ENCODE assay signal across 16 cellular contexts in the genomic region with DNA sequence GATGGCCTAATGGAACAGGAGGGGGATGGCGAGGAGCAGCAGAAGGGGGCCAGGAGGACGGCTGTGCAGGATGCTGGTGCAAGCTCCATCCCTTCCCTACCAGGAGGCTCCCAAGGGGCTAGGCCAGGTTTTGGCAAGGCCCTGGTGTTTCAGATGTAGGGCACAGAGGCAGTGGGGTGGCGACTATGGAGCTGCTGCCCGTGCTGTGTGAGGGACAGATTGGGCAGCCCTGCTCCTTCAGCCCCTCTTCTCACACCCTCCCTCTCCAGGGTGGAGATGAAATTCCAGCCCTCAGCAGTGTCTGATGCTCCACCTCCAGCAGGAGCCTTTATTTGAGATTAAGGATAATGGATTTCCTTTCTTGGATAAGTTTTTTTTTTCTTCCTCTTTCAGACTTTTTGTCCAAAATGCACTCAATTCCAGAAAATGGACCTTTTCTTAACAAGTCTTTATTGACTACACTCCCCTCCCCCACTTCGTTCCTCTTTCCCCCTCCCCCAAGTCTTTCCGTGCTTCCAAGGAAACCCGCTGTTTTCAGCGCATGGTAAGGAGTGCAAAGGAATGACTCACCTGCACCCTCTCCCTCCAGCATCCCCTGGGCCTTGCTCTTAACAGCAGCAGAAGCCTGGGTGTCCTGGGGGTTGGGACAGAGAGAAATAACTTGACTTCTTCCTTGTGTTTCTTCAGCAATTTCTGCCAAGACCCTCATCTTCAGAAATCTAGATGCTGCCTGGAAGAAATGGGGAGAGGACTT.
A peak's percentile ranks its signal among the peaks of the same experiment; 100 is the strongest.
DNase-seq lines count a peak whose midpoint lies in the region; ATAC-seq, FAIRE-seq and TF ChIP-seq lines count a peak whose summit lies in the region.
"Had no signal": no experiment of that assay in that cellular context is flagged by ENCODE, and none has a peak within 500 bp of the region (broad histone marks: within the 10 kb centered on the region; RNA-seq: fewer than 3 reads in every experiment).

No MANE protein-coding gene starts in this region.

- TF ChIP-seq RAD21 in SK-N-SH (IDR thresholded peaks at IDR 0.05; ENCODE audit: low read length) = no peak

- no peak for ATAC-seq in HG02840 (IDR thresholded peaks at IDR 0.05; ENCODE audit: low FRiP score, unreplicated experiment)
- ATAC-seq in GM18868 (IDR thresholded peaks at IDR 0.05; ENCODE audit: unreplicated experiment) = no peak
- ATAC-seq in GM21825 (IDR thresholded peaks at IDR 0.05; ENCODE audit: unreplicated experiment) = no peak
- ATAC-seq: CD8-positive, alpha-beta T cell had no signal

- H3K4me1 ChIP-seq in SK-N-SH (ENCODE audit: control insufficient read depth in 1 of 2, insufficient read depth in 2 of 2, low read depth in 1 of 2, low read length in 1 of 2) (peaks cover 0 to 12% of the 10 kb centered on the region in 2 experiments; a peak in 1 of 4 replicates), trophoblast cell (ENCODE audit: control insufficient read depth in 1 of 2, insufficient read depth in 2 of 2, low read length in 2 of 2) (peaks cover 21 to 29% of the 10 kb centered on the region in 2 experiments)

- TF ChIP-seq CTCF in SK-N-SH (IDR thresholded peaks at IDR 0.05) = no peak

- peak overlapping the region; percentile 24 for H4K8ac ChIP-seq in trophoblast cell (ENCODE audit: low read depth, low read length)

- peak overlapping the region; percentile 10 for H3K4ac ChIP-seq in trophoblast cell (ENCODE audit: low read depth, low read length)

- DNase-seq in H54 (ENCODE audit: insufficient read length, low spot score) = peak; percentile 90
- DNase-seq in SK-N-SH = no peak
- DNase-seq in glomerular visceral epithelial cell (ENCODE audit: extremely low spot score) = peak; percentile 46
- peak; percentile 19 to 47 for DNase-seq in trophoblast cell
- no peak for DNase-seq in NCI-H1048 (lab: John Stamatoyannopoulos, UW)
- DNase-seq: activated CD4-positive, CD25-positive, alpha-beta regulatory T cell; activated CD8-positive, alpha-beta memory T cell treated with anti-CD3 and anti-CD28 coated beads, Interleukin-2, amount 50 U/mL, for 4 hours; activated naive CD4-positive, alpha-beta T cell treated with anti-CD3 and anti-CD28 coated beads, Interleukin-2, amount 10 ng/mL, durations not matched to agents 7 days and 5 days; CD8-positive, alpha-beta T cell; mammary epithelial cell; NCI-H2171; small intestine had no signal

- no peak overlapping the region for H4K12ac ChIP-seq in trophoblast cell (ENCODE audit: low read depth, low read length)

- peaks cover 12% of the 10 kb centered on the region for H3K79me1 ChIP-seq in trophoblast cell (ENCODE audit: low read length)

- no peak overlapping the region for H3K4me2 ChIP-seq in SK-N-SH
- no peak overlapping the region for H3K4me2 ChIP-seq in trophoblast cell (ENCODE audit: low read length)

- no peaks in the 10 kb centered on the region for H3K36me3 ChIP-seq in SK-N-SH (replicated peaks in 1 of 2; ENCODE audit: control insufficient read depth in 1 of 2, insufficient read depth in 2 of 2, low read length in 1 of 2)
- H3K36me3 ChIP-seq in trophoblast cell (ENCODE audit: control insufficient read depth in 1 of 2, insufficient read depth in 2 of 2, low read length in 2 of 2) = peaks cover 15 to 16% of the 10 kb centered on the region in 2 experiments

- H3K9me3 ChIP-seq in SK-N-SH (no peaks in the 10 kb centered on the region), trophoblast cell (ENCODE audit: insufficient read depth, low read depth, low read length) (no peaks in the 10 kb centered on the region)

- H3K27ac ChIP-seq in SK-N-SH (ENCODE audit: low read depth in 2 of 2, low read length in 1 of 2) (no peak overlapping the region), trophoblast cell (ENCODE audit: low read depth, low read length) (peak overlapping the region; percentile 69)

- no peak overlapping the region for H3K9ac ChIP-seq in SK-N-SH
- H3K9ac ChIP-seq in trophoblast cell (ENCODE audit: low read length) = no peak overlapping the region

- H3K4me3 ChIP-seq in SK-N-SH (ENCODE audit: low read depth in 2 of 2, low read length in 1 of 2) (no peak overlapping the region), trophoblast cell (ENCODE audit: low read depth, low read length) (no peak overlapping the region)

- POLR2A ChIA-PET in SK-N-SH (lab: Yijun Ruan, JAX) = no interaction called here

- no peaks in the 10 kb centered on the region for H3K9me2 ChIP-seq in SK-N-SH

- H3K14ac ChIP-seq in trophoblast cell (ENCODE audit: low read length) = peak overlapping the region; percentile 73

- no peak for TF ChIP-seq POLR2A in H54 (IDR thresholded peaks at IDR 0.05; ENCODE audit: low read depth, low read length)

- H4K91ac ChIP-seq in trophoblast cell (ENCODE audit: low read depth, low read length) = peak overlapping the region; percentile 90

- H2BK5ac ChIP-seq in trophoblast cell (ENCODE audit: low read depth, low read length, poor library complexity) = peak overlapping the region; percentile 53

- no peak for TF ChIP-seq EP300 in SK-N-SH (IDR thresholded peaks at IDR 0.05; ENCODE audit: borderline replicate concordance in 1 of 2, low read depth in 1 of 2, low read length in 1 of 2)

- H3K27me3 ChIP-seq in SK-N-SH (ENCODE audit: insufficient read depth) = no peaks in the 10 kb centered on the region
- no peaks in the 10 kb centered on the region for H3K27me3 ChIP-seq in trophoblast cell (ENCODE audit: insufficient read depth, low read length)

- H2BK12ac ChIP-seq in trophoblast cell (ENCODE audit: low read length) = peak overlapping the region; percentile 81

- H3K79me2 ChIP-seq in SK-N-SH (ENCODE audit: insufficient read depth) (no peaks in the 10 kb centered on the region), trophoblast cell (ENCODE audit: control insufficient read depth, insufficient read depth, low read length, poor library complexity) (no peaks in the 10 kb centered on the region)

- peak overlapping the region; percentile 46 for H2AK5ac ChIP-seq in trophoblast cell (ENCODE audit: low read length)

- no peaks in the 10 kb centered on the region for H3F3A ChIP-seq in SK-N-SH (replicated peaks; ENCODE audit: insufficient read depth)

- CTCF ChIA-PET in SK-N-SH (lab: Yijun Ruan, JAX) = interaction anchor here (1.3 to 1.6 kb wide), 3 partner anchors 19 to 53 kb away, joined by 4 to 5 read pairs (median 4); no protein-coding TSS in a partner anchor

- peak overlapping the region; percentile 37 for H2BK120ac ChIP-seq in trophoblast cell (ENCODE audit: insufficient read depth, low read length, poor library complexity)

- H2AFZ ChIP-seq in SK-N-SH (ENCODE audit: low read depth) (no peak overlapping the region), trophoblast cell (ENCODE audit: insufficient read depth, low read length, poor library complexity) (no peak overlapping the region)

- FAIRE-seq in H54 (lab: Jason Lieb, UNC) = peak; percentile 58
- FAIRE-seq: GM19239, small intestine had no signal

- H3K18ac ChIP-seq in trophoblast cell (ENCODE audit: low read length) = peak overlapping the region; percentile 54

- H3K23ac ChIP-seq in trophoblast cell (ENCODE audit: low read length) = no peak overlapping the region

- 78% methylated on average over 8 of the region's 8 CpGs for WGBS in SK-N-SH (ENCODE audit: low lambda C conversion rate)
- WGBS in trophoblast cell (ENCODE audit: extremely low coverage, insufficient coverage, insufficient read length) = no CpG with 5 or more reads among the region's 8 CpGs

- no peaks in the 10 kb centered on the region for H4K20me1 ChIP-seq in SK-N-SH (ENCODE audit: insufficient read depth)

TF ChIP-seq in SK-N-SH, 30 proteins besides CTCF, POLR2A, EP300 and RAD21:
- TF ChIP-seq FOSL2 (IDR thresholded peaks at IDR 0.05; ENCODE audit: borderline replicate concordance, low read depth) = peak; percentile 68
- no peak for TF ChIP-seq RXRA (IDR thresholded peaks at IDR 0.05; ENCODE audit: borderline replicate concordance, low read depth)

Comparison
In these comparisons a context has a peak if more than half of its experiments do, and no peak if none do; other contexts are left out.
1. DNase-seq: peak in H54 (single experiment), glomerular visceral epithelial cell (single experiment) and trophoblast cell (2 of 2); none in SK-N-SH (single experiment) and NCI-H1048 (single experiment).